Comparison of ENCODE assay signal across 14 cellular contexts in genomic region chr11:41522899-41523672, GRCh38.
A peak's percentile ranks its signal among the peaks of the same experiment; 100 is the strongest.
DNase-seq lines count a peak whose midpoint lies in the region; ATAC-seq, FAIRE-seq and TF ChIP-seq lines count a peak whose summit lies in the region.
"Had no signal": no experiment of that assay in that cellular context is flagged by ENCODE, and none has a peak within 500 bp of the region (broad histone marks: within the 10 kb centered on the region; RNA-seq: fewer than 3 reads in every experiment).

No MANE protein-coding gene starts in this region.

- H3K27me3 ChIP-seq in H1 (replicated peaks in 1 of 4; ENCODE audit: control insufficient read depth in 3 of 4, extremely low read depth in 1 of 4, insufficient read depth in 3 of 4, low read length in 3 of 4) (peaks cover 0 to 1% (median 0%) of the 10 kb centered on the region in 4 experiments; a peak in 1 of 7 replicates), mesendoderm (ENCODE audit: insufficient read depth, low read length, poor library complexity) (no peaks in the 10 kb centered on the region)

- H4K5ac ChIP-seq in H1 (ENCODE audit: insufficient read length, low read depth, low read length) (no peak overlapping the region), mesendoderm (ENCODE audit: low read length) (no peak overlapping the region)

- no peak overlapping the region for H3K23ac ChIP-seq in H1 (ENCODE audit: insufficient read length)
- no peak overlapping the region for H3K23ac ChIP-seq in mesendoderm (ENCODE audit: low read length)

- H3K4me1 Mint-ChIP-seq in activated naive CD8-positive, alpha-beta T cell treated with anti-CD3 and anti-CD28 coated beads, Interleukin-2, amount 50 U/mL, for 24 hours: no peaks in the 10 kb centered on the region

- H3K4me2 ChIP-seq in H1 (ENCODE audit: insufficient read depth in 1 of 2, low read depth in 2 of 2, low read length in 2 of 2) (no peak overlapping the region), mesendoderm (ENCODE audit: low read length) (no peak overlapping the region)

- WGBS in H1 (ENCODE audit: extremely low coverage in 1 of 2, insufficient coverage in 1 of 2, insufficient read length in 1 of 2, insufficient replicate concordance in 2 of 2, low coverage in 1 of 2, low lambda C conversion rate in 2 of 2, missing lambda C conversion rate in 1 of 2), 2 experiments: 74% methylated on average over 2 of the region's 2 CpGs; no CpG with 5 or more reads in 1 of the 2 experiments
- WGBS in mesendoderm (ENCODE audit: extremely low coverage, insufficient coverage, low lambda C conversion rate): no CpG with 5 or more reads among the region's 2 CpGs

- H3K4me3 Mint-ChIP-seq in activated naive CD8-positive, alpha-beta T cell treated with anti-CD3 and anti-CD28 coated beads, Interleukin-2, amount 50 U/mL, for 24 hours: no peak overlapping the region

- H3K36me3 ChIP-seq in H1 (ENCODE audit: control insufficient read depth in 2 of 4, insufficient read depth in 4 of 4, low read length in 3 of 4) (no peaks in the 10 kb centered on the region), mesendoderm (ENCODE audit: control insufficient read depth, insufficient read depth, low read length) (no peaks in the 10 kb centered on the region)

- no peak for FAIRE-seq in H1 (lab: Jason Lieb, UNC)
- FAIRE-seq: A204.1, G401.6, HTR-8/SVneo had no signal

- peaks cover 0 to 3% (median 1%) of the 10 kb centered on the region in 4 experiments; a peak in 3 of 7 replicates for H3K4me1 ChIP-seq in H1 (replicated peaks in 1 of 4; ENCODE audit: control insufficient read depth in 3 of 4, insufficient read depth in 4 of 4, low read length in 3 of 4)
- H3K4me1 ChIP-seq in mesendoderm (ENCODE audit: control insufficient read depth, low read depth, low read length): peaks cover 7% of the 10 kb centered on the region

- POLR2A ChIA-PET in H1 (lab: Charles Lee; ENCODE audit: partially characterized antibody): no interaction called here

- no peak overlapping the region for H4K8ac ChIP-seq in H1 (ENCODE audit: extremely low read depth, insufficient read depth, low read length)
- H4K8ac ChIP-seq in mesendoderm (ENCODE audit: low read depth, low read length): no peak overlapping the region

- H3K23me2 ChIP-seq in H1 (ENCODE audit: low read depth, low read length): no peaks in the 10 kb centered on the region

- no peaks in the 10 kb centered on the region for H3K27me3 Mint-ChIP-seq in activated naive CD8-positive, alpha-beta T cell treated with anti-CD3 and anti-CD28 coated beads, Interleukin-2, amount 50 U/mL, for 24 hours

- H3K9me3 ChIP-seq in H1 (ENCODE audit: insufficient read depth in 2 of 2, low read depth in 1 of 2, low read length in 1 of 2): no peaks in the 10 kb centered on the region

- H3K36me3 Mint-ChIP-seq in activated naive CD8-positive, alpha-beta T cell treated with anti-CD3 and anti-CD28 coated beads, Interleukin-2, amount 50 U/mL, for 24 hours (ENCODE audit: low read depth): no peaks in the 10 kb centered on the region

- H3K79me2 ChIP-seq in H1 (ENCODE audit: control insufficient read depth in 1 of 2, insufficient read depth in 2 of 2, low read length in 2 of 2) (no peaks in the 10 kb centered on the region), mesendoderm (ENCODE audit: control insufficient read depth, insufficient read depth, low read length) (no peaks in the 10 kb centered on the region)

- no peak overlapping the region for H2BK12ac ChIP-seq in H1 (ENCODE audit: low read depth, low read length)

- H2BK20ac ChIP-seq in H1 (ENCODE audit: low read length): no peak overlapping the region

- no peak for TF ChIP-seq RAD21 in H1 (IDR thresholded peaks at IDR 0.05 in 1 of 2, conservative IDR thresholded peaks at IDR 0.05 in 1 of 2; ENCODE audit: low read depth in 2 of 2, low read length in 2 of 2)

- H2BK120ac ChIP-seq in H1 (replicated peaks; ENCODE audit: low read depth, low read length): no peak overlapping the region
- no peak overlapping the region for H2BK120ac ChIP-seq in mesendoderm (ENCODE audit: low read depth, low read length)

- no peak for ATAC-seq in GM18511 (IDR thresholded peaks at IDR 0.05; ENCODE audit: unreplicated experiment)
- no peak for ATAC-seq in activated naive CD8-positive, alpha-beta T cell treated with anti-CD3 and anti-CD28 coated beads, Interleukin-2, amount 50 U/mL, for 24 hours
- ATAC-seq: Panc1 had no signal

- H3K27ac Mint-ChIP-seq in activated naive CD8-positive, alpha-beta T cell treated with anti-CD3 and anti-CD28 coated beads, Interleukin-2, amount 50 U/mL, for 24 hours: no peak overlapping the region

- H3K56ac ChIP-seq in H1 (replicated peaks; ENCODE audit: insufficient read length, low read depth, low read length) (no peak overlapping the region), mesendoderm (ENCODE audit: low read length) (no peak overlapping the region)

- TF ChIP-seq CTCF in AG10803 (conservative IDR thresholded peaks at IDR 0.05; ENCODE audit: low read length) (no peak), H1 (IDR thresholded peaks at IDR 0.05; ENCODE audit: control extremely low read depth in 1 of 3, insufficient read depth in 1 of 3, low read depth in 1 of 3, low read length in 3 of 3) (no peak)

- H2AK5ac ChIP-seq in H1 (ENCODE audit: low read depth, low read length) (no peak overlapping the region), mesendoderm (ENCODE audit: low read length) (no peak overlapping the region)

- H3K27ac ChIP-seq in H1 (ENCODE audit: low read depth, low read length): no peak overlapping the region
- no peak overlapping the region for H3K27ac ChIP-seq in mesendoderm (ENCODE audit: low read depth, low read length)

- H3K14ac ChIP-seq in H1 (ENCODE audit: insufficient read length): no peak overlapping the region

- DNase-seq in AG10803 (ENCODE audit: low read depth): peak; percentile 9
- DNase-seq in NCI-H1048 (lab: John Stamatoyannopoulos, UW): peak; percentile 38
- no peak for DNase-seq in H1 (ENCODE audit: low read depth in 1 of 2, low spot score in 2 of 2)
- DNase-seq in mesendoderm: peak; percentile 75
- DNase-seq in activated CD4-positive, alpha-beta T cell treated with anti-CD3 and anti-CD28 coated beads, Interleukin-2, amount 50 U/mL, for 1 hour: no peak
- DNase-seq in activated naive CD8-positive, alpha-beta T cell treated with anti-CD3 and anti-CD28 coated beads, Interleukin-2, amount 50 U/mL, for 24 hours: no peak
- no peak for DNase-seq in DMS153 treated with DMSO at 0.1 percent for 48 hours (lab: John Stamatoyannopoulos, UW; ENCODE audit: unreplicated experiment)
- DNase-seq: DMS79, SHP77 had no signal

- peak overlapping the region; percentile 57 for H2AFZ ChIP-seq in H1 (ENCODE audit: low read length)

- TF ChIP-seq EP300 in H1 (IDR thresholded peaks at IDR 0.05; ENCODE audit: borderline replicate concordance in 1 of 2, low read depth in 2 of 2, low read length in 2 of 2): no peak

- no peak for TF ChIP-seq POLR2A in H1 (IDR thresholded peaks at IDR 0.05; ENCODE audit: control extremely low read depth in 1 of 2, low read depth in 2 of 2, low read length in 2 of 2)

- H3K9ac ChIP-seq in H1 (replicated peaks in 1 of 4; ENCODE audit: extremely low read depth in 1 of 4, low read depth in 3 of 4, low read length in 3 of 4) (no peak overlapping the region), mesendoderm (ENCODE audit: low read length) (no peak overlapping the region)

- H3K79me1 ChIP-seq in H1 (ENCODE audit: low read depth, low read length): no peaks in the 10 kb centered on the region
- no peaks in the 10 kb centered on the region for H3K79me1 ChIP-seq in mesendoderm (ENCODE audit: low read length)

- H3K18ac ChIP-seq in H1 (ENCODE audit: extremely low read depth, low read length) (no peak overlapping the region), mesendoderm (ENCODE audit: low read length) (peak overlapping the region; percentile 51)

- H2BK15ac ChIP-seq in H1 (ENCODE audit: low read length) (no peak overlapping the region), mesendoderm (replicated peaks; ENCODE audit: low read depth) (no peak overlapping the region)

- H4K91ac ChIP-seq in H1 (replicated peaks; ENCODE audit: insufficient read length, low read length): no peak overlapping the region

- H3K9me3 Mint-ChIP-seq in activated naive CD8-positive, alpha-beta T cell treated with anti-CD3 and anti-CD28 coated beads, Interleukin-2, amount 50 U/mL, for 24 hours: peaks cover 5% of the 10 kb centered on the region

- H2BK5ac ChIP-seq in H1 (ENCODE audit: low read depth, low read length): no peak overlapping the region
- H2BK5ac ChIP-seq in mesendoderm (ENCODE audit: low read length): no peak overlapping the region

- H3K4me3 ChIP-seq in AG10803 (ENCODE audit: low read length): no peak overlapping the region
- no peak overlapping the region for H3K4me3 ChIP-seq in H1 (ENCODE audit: extremely low read depth in 1 of 4, insufficient read depth in 2 of 4, low read depth in 3 of 4, low read length in 4 of 4)
- no peak overlapping the region for H3K4me3 ChIP-seq in mesendoderm (ENCODE audit: low read length)

- no peaks in the 10 kb centered on the region for H4K20me1 ChIP-seq in H1 (replicated peaks in 1 of 2; ENCODE audit: control insufficient read depth in 1 of 2, insufficient read depth in 2 of 2, low read length in 2 of 2)

- H3K4ac ChIP-seq in H1 (replicated peaks; ENCODE audit: insufficient read length, low read depth, low read length) (no peak overlapping the region), mesendoderm (ENCODE audit: low read depth, low read length) (no peak overlapping the region)

- CTCF ChIA-PET in H1 (lab: Charles Lee; ENCODE audit: partially characterized antibody): no interaction called here

TF ChIP-seq in H1, 55 proteins besides CTCF, POLR2A, EP300 and RAD21:
- no peak for TF ChIP-seq SRF (IDR thresholded peaks at IDR 0.05; ENCODE audit: low read depth, low read length)
- TF ChIP-seq MAFK (IDR thresholded peaks at IDR 0.05; ENCODE audit: low read depth, low read length): 0 out of 2 replicates have a peak, but pooled peaks have one; percentile 18
- TF ChIP-seq BACH1 (IDR thresholded peaks at IDR 0.05; ENCODE audit: low read length): peak; percentile 71; the same call in 1 of the 2 replicates

Comparison
In these comparisons a context has a peak if more than half of its experiments do, and no peak if none do; other contexts are left out.
1. DNase-seq: peak in AG10803 (single experiment), NCI-H1048 (single experiment) and mesendoderm (single experiment); none in H1 (0 of 2), activated CD4-positive, alpha-beta T cell treated with anti-CD3 and anti-CD28 coated beads, Interleukin-2, amount 50 U/mL, for 1 hour (single experiment), activated naive CD8-positive, alpha-beta T cell treated with anti-CD3 and anti-CD28 coated beads, Interleukin-2, amount 50 U/mL, for 24 hours (single experiment) and DMS153 treated with DMSO at 0.1 percent for 48 hours (single experiment).